In genomic region chr3:76938962-76939361, GRCh38 we compare ENCODE assay signal across 23 cellular contexts.
A peak's percentile ranks its signal among the peaks of the same experiment; 100 is the strongest.
DNase-seq lines count a peak whose midpoint lies in the region; ATAC-seq and TF ChIP-seq lines count a peak whose summit lies in the region.
"Had no signal": no experiment of that assay in that cellular context is flagged by ENCODE, and none has a peak within 500 bp of the region (broad histone marks: within the 10 kb centered on the region; RNA-seq: fewer than 3 reads in every experiment).

No MANE protein-coding gene starts in this region.

- no peak for TF ChIP-seq CTCF in C4-2B (conservative IDR thresholded peaks at IDR 0.05)

- no peaks in the 10 kb centered on the region for H3K36me3 Mint-ChIP-seq in activated CD4-positive, alpha-beta memory T cell treated with anti-CD3 and anti-CD28 coated beads, Interleukin-2, amount 10 ng/mL, durations not matched to agents 7 days and 5 days (ENCODE audit: low read depth)
- H3K36me3 Mint-ChIP-seq: CD14-positive monocyte; CD4-positive, alpha-beta memory T cell; CD4-positive, CD25-positive, alpha-beta regulatory T cell; CD8-positive, alpha-beta memory T cell had no signal

- ATAC-seq in SK-N-SH treated with all-trans-retinoic acid at 6 μM for 48 hours: no peak
- no peak for ATAC-seq in HG02678 (IDR thresholded peaks at IDR 0.05; ENCODE audit: unreplicated experiment)
- ATAC-seq: A549 had no signal

- peaks cover 6% of the 10 kb centered on the region for H3K9me3 Mint-ChIP-seq in activated CD4-positive, alpha-beta memory T cell treated with anti-CD3 and anti-CD28 coated beads, Interleukin-2, amount 10 ng/mL, durations not matched to agents 7 days and 5 days

- no peaks in the 10 kb centered on the region for H3K4me1 Mint-ChIP-seq in activated CD4-positive, alpha-beta memory T cell treated with anti-CD3 and anti-CD28 coated beads, Interleukin-2, amount 10 ng/mL, durations not matched to agents 7 days and 5 days
- H3K4me1 Mint-ChIP-seq: B cell; CD14-positive monocyte; CD4-positive, alpha-beta memory T cell; CD4-positive, CD25-positive, alpha-beta regulatory T cell; CD8-positive, alpha-beta memory T cell had no signal

- CTCF ChIA-PET in activated CD4-positive, alpha-beta memory T cell treated with anti-CD3 and anti-CD28 coated beads, Interleukin-2, amount 10 ng/mL, durations not matched to agents 7 days and 5 days (lab: Charles Lee): no interaction called here

- peak overlapping the region; percentile 47; the same call in 1 of the 2 replicates for H3K27ac ChIP-seq in C4-2B
- H3K27ac ChIP-seq: 22Rv1; A549; BLaER1 treated with 17β-estradiol and CSF1 and Interleukin-3, amounts not matched to agents 10 nM and 100 nM had no signal

- no peak overlapping the region for H3K4me3 Mint-ChIP-seq in activated CD4-positive, alpha-beta memory T cell treated with anti-CD3 and anti-CD28 coated beads, Interleukin-2, amount 10 ng/mL, durations not matched to agents 7 days and 5 days
- H3K4me3 Mint-ChIP-seq: B cell; CD14-positive monocyte; CD4-positive, alpha-beta memory T cell; CD4-positive, CD25-positive, alpha-beta regulatory T cell; CD8-positive, alpha-beta memory T cell had no signal

- DNase-seq in fibroblast of gingiva (ENCODE audit: low read depth) (peak; percentile 18), NCI-H1417 (lab: John Stamatoyannopoulos, UW) (no peak)
- DNase-seq in activated CD4-positive, alpha-beta memory T cell treated with anti-CD3 and anti-CD28 coated beads, Interleukin-2, amount 10 ng/mL, durations not matched to agents 7 days and 5 days: no peak
- DNase-seq: AML-193; CD4-positive, alpha-beta memory T cell; CD4-positive, CD25-positive, alpha-beta regulatory T cell; CD8-positive, alpha-beta memory T cell; COR-L47; DMS 273 treated with DMSO at 0.1 percent for 48 hours; DMS153; DMS53; DMS79; DND-41; EL; GDM1 had no signal

- no peak overlapping the region for H3K27ac Mint-ChIP-seq in activated CD4-positive, alpha-beta memory T cell treated with anti-CD3 and anti-CD28 coated beads, Interleukin-2, amount 10 ng/mL, durations not matched to agents 7 days and 5 days
- H3K27ac Mint-ChIP-seq: B cell; CD14-positive monocyte; CD4-positive, alpha-beta memory T cell; CD4-positive, CD25-positive, alpha-beta regulatory T cell; CD8-positive, alpha-beta memory T cell had no signal

- H3K27me3 Mint-ChIP-seq in activated CD4-positive, alpha-beta memory T cell treated with anti-CD3 and anti-CD28 coated beads, Interleukin-2, amount 10 ng/mL, durations not matched to agents 7 days and 5 days: no peaks in the 10 kb centered on the region
- H3K27me3 Mint-ChIP-seq: B cell; CD4-positive, alpha-beta memory T cell; CD4-positive, CD25-positive, alpha-beta regulatory T cell; CD8-positive, alpha-beta memory T cell had no signal

- POLR2A ChIA-PET in activated CD4-positive, alpha-beta memory T cell treated with anti-CD3 and anti-CD28 coated beads, Interleukin-2, amount 10 ng/mL, durations not matched to agents 7 days and 5 days (lab: Charles Lee): no interaction called here

TF ChIP-seq in SK-N-SH treated with all-trans-retinoic acid at 6 μM for 48 hours, 23 proteins besides CTCF, POLR2A, EP300 and RAD21:
- TF ChIP-seq TOX (CRISPR knock-in tag; IDR thresholded peaks at IDR 0.05; ENCODE audit: borderline replicate concordance): no peak
- TF ChIP-seq TCF4 (CRISPR knock-in tag; IDR thresholded peaks at IDR 0.05; ENCODE audit: borderline replicate concordance): peak; percentile 53; the same call in 1 of the 2 replicates
- TF ChIP-seq CSDC2 (CRISPR knock-in tag; IDR thresholded peaks at IDR 0.05): no peak
